ENCODE assay signal across 1 cellular context in the genomic region with DNA sequence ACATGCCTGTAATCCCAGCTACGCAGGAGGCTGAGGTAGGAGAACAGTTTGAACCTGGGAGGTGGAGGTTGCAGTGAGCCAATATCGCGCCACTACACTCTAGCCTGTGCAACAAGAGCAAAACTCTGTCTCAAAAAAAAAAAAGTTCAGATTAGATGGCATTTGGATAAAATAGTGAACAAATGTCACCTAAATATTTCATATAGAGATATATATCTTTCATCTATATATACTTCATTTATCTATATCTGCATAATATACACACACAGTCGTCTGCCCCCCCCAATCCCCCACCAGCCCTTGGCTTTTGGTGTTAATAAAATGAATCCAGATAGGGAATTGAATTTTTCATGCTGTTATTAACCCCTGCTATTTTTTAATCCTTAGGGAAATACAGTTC.
TF ChIP-seq lines count a peak whose summit lies in the region.

No MANE protein-coding gene starts in this region.

TF ChIP-seq in IMR-90, 13 proteins besides CTCF, POLR2A, EP300 and RAD21 (continued from another document):
- TF ChIP-seq, protein P1, sequence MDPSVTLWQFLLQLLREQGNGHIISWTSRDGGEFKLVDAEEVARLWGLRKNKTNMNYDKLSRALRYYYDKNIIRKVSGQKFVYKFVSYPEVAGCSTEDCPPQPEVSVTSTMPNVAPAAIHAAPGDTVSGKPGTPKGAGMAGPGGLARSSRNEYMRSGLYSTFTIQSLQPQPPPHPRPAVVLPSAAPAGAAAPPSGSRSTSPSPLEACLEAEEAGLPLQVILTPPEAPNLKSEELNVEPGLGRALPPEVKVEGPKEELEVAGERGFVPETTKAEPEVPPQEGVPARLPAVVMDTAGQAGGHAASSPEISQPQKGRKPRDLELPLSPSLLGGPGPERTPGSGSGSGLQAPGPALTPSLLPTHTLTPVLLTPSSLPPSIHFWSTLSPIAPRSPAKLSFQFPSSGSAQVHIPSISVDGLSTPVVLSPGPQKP (IDR thresholded peaks at IDR 0.05; ENCODE audit: borderline replicate concordance, low read depth, low read length): no peak
- no peak for TF ChIP-seq CHD1 (IDR thresholded peaks at IDR 0.05; ENCODE audit: low read depth, low read length)
- TF ChIP-seq, protein P2, sequence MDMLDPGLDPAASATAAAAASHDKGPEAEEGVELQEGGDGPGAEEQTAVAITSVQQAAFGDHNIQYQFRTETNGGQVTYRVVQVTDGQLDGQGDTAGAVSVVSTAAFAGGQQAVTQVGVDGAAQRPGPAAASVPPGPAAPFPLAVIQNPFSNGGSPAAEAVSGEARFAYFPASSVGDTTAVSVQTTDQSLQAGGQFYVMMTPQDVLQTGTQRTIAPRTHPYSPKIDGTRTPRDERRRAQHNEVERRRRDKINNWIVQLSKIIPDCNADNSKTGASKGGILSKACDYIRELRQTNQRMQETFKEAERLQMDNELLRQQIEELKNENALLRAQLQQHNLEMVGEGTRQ (IDR thresholded peaks at IDR 0.05; ENCODE audit: low read depth, low read length): no peak
TF ChIP-seq in IMR-90: peak in this region for 0.
